9 cellular contexts compared by ENCODE assay signal in genomic region chr12:94147377-94147990, GRCh38. TPM values are rescaled to one million over a fixed set of nuclear protein-coding genes. Genes with fewer than 3 reads are reported as not detected.
DNase-seq lines count a peak whose midpoint lies in the region; ATAC-seq and TF ChIP-seq lines count a peak whose summit lies in the region.
"Had no signal": no experiment of that assay in that cellular context is flagged by ENCODE, and none has a peak within 500 bp of the region (broad histone marks: within the 10 kb centered on the region; RNA-seq: fewer than 3 reads in every experiment).

No MANE protein-coding gene starts in this region.

- no peak for ATAC-seq in naive thymus-derived CD4-positive, alpha-beta T cell
- ATAC-seq in HG03432 (IDR thresholded peaks at IDR 0.05; ENCODE audit: unreplicated experiment), result no peak
- ATAC-seq in HG03460 (IDR thresholded peaks at IDR 0.05; ENCODE audit: unreplicated experiment), result no peak
- no peak for ATAC-seq in HG02981 (IDR thresholded peaks at IDR 0.05; ENCODE audit: unreplicated experiment)

- peak overlapping the region; percentile 56 for H3K4me3 ChIP-seq in AG04449 (ENCODE audit: low read depth, low read length)
- peak overlapping the region; percentile 40 for H3K4me3 ChIP-seq in astrocyte of the cerebellum (ENCODE audit: low read depth, low read length)
- H3K4me3 ChIP-seq in naive thymus-derived CD4-positive, alpha-beta T cell (ENCODE audit: low read length), result peak overlapping the region; percentile 52

- H3K27ac Mint-ChIP-seq in naive thymus-derived CD4-positive, alpha-beta T cell, result peak overlapping the region in 8 of 9 donors; percentile 34 to 88 (median 46)

- H3K27ac ChIP-seq in naive thymus-derived CD4-positive, alpha-beta T cell (ENCODE audit: low read depth, low read length), result peak overlapping the region; percentile 57
- H3K27ac ChIP-seq: foreskin keratinocyte had no signal

- DNase-seq in AG04449 (ENCODE audit: low read depth, low spot score) (no peak), GM20000 (ENCODE audit: low spot score) (peak; percentile 32), astrocyte of the cerebellum (ENCODE audit: low read depth) (no peak), foreskin melanocyte (no peak)
- DNase-seq in naive thymus-derived CD4-positive, alpha-beta T cell, result no peak

- H3K27me3 Mint-ChIP-seq in naive thymus-derived CD4-positive, alpha-beta T cell, result peaks cover 0 to 36% (median 0%) of the 10 kb centered on the region in 5 donors

- H3K27me3 ChIP-seq in naive thymus-derived CD4-positive, alpha-beta T cell (ENCODE audit: control insufficient read depth in 2 of 2, insufficient read depth in 2 of 2, low read length in 2 of 2), result no peaks in the 10 kb centered on the region

- H3K4me3 Mint-ChIP-seq in naive thymus-derived CD4-positive, alpha-beta T cell, result peak overlapping the region; percentile 57 to 96 (median 82)

- TF ChIP-seq CTCF in AG04449 (IDR thresholded peaks at IDR 0.05; ENCODE audit: insufficient read depth, low read length, missing control alignments) (no peak), GM20000 (IDR thresholded peaks at IDR 0.05; ENCODE audit: extremely low read depth, missing control alignments) (no peak), astrocyte of the cerebellum (IDR thresholded peaks at IDR 0.05; ENCODE audit: low read depth, low read length, missing control alignments) (no peak)

- peaks cover 0 to 2% (median 0%) of the 10 kb centered on the region in 5 donors for H3K36me3 Mint-ChIP-seq in naive thymus-derived CD4-positive, alpha-beta T cell

- H3K36me3 ChIP-seq in naive thymus-derived CD4-positive, alpha-beta T cell (ENCODE audit: control insufficient read depth in 2 of 3, insufficient read depth in 3 of 3, low read length in 3 of 3), result no peaks in the 10 kb centered on the region

- no peaks in the 10 kb centered on the region for H3K9me3 ChIP-seq in naive thymus-derived CD4-positive, alpha-beta T cell (ENCODE audit: control insufficient read depth in 2 of 3, low read length in 3 of 3)

- POLR2A ChIA-PET in AG04449 (lab: Yijun Ruan, JAX), result no interaction called here
- POLR2A ChIA-PET in naive thymus-derived CD4-positive, alpha-beta T cell (lab: Charles Lee), result interaction anchor here (0.6 to 1.4 kb wide), 6 partner anchors 13 to 1326 kb away, joined by 3 to 4 read pairs (median 3); partner anchors contain the start of gene METAP2

- peaks cover 9 to 38% (median 31%) of the 10 kb centered on the region in 7 donors for H3K4me1 Mint-ChIP-seq in naive thymus-derived CD4-positive, alpha-beta T cell

- intact Hi-C loops in naive thymus-derived CD4-positive, alpha-beta T cell (cut with micrococcal nuclease), result loop anchor here (5.0 to 10.0 kb wide), 6 partner anchors 135 to 925 kb away; partner anchors contain the start of genes NDUFA12 (in 1 of the 2) and NR2C1 (in 1 of the 2)

- in situ Hi-C loops in astrocyte of the cerebellum (cut with HindIII; ENCODE audit: low sequenced_read_pairs), result loop anchor here (25.0 kb wide), 2 partner anchors 290 to 365 kb away; no protein-coding TSS in a partner anchor

- no peaks in the 10 kb centered on the region for H3K9me3 Mint-ChIP-seq in naive thymus-derived CD4-positive, alpha-beta T cell

- peaks cover 0 to 17% of the 10 kb centered on the region in 2 donors for H3K4me1 ChIP-seq in naive thymus-derived CD4-positive, alpha-beta T cell (ENCODE audit: control insufficient read depth in 2 of 2, insufficient read depth in 2 of 2, low read length in 2 of 2)
- H3K4me1 ChIP-seq: foreskin keratinocyte had no signal

- CTCF ChIA-PET in AG04449 (lab: Yijun Ruan, JAX), result interaction anchor here (4.7 to 9.1 kb wide), 3 partner anchors 286 to 387 kb away, joined by 30 to 74 read pairs (median 60); no protein-coding TSS in a partner anchor
- CTCF ChIA-PET in naive thymus-derived CD4-positive, alpha-beta T cell (lab: Charles Lee), result no interaction called here

RNA-seq across cellular contexts. Expression of gene PLXNC1, which starts 0.9 kb away (rescaled TPM):
- 10 to 100 TPM; 12.2 to 57.2 (median 19.3) TPM for total RNA-seq in naive thymus-derived CD4-positive, alpha-beta T cell
- polyA plus RNA-seq in naive thymus-derived CD4-positive, alpha-beta T cell, result 1 to 10 TPM; 2.5 to 2.9 TPM
